In genomic region chr3:135706758-135707375, GRCh38 we compare ENCODE assay signal across 24 cellular contexts.
A peak's percentile ranks its signal among the peaks of the same experiment; 100 is the strongest.
DNase-seq lines count a peak whose midpoint lies in the region; TF ChIP-seq lines count a peak whose summit lies in the region.
"Had no signal": no experiment of that assay in that cellular context is flagged by ENCODE, and none has a peak within 500 bp of the region (broad histone marks: within the 10 kb centered on the region; RNA-seq: fewer than 3 reads in every experiment).

No MANE protein-coding gene starts in this region.

- DNase-seq in Ammon's horn (ENCODE audit: low spot score) (peak; percentile 33), OCI-M1 (lab: John Stamatoyannopoulos, UW) (peak; percentile 23), epithelial cell of esophagus (ENCODE audit: low read depth) (peak; percentile 10), GM20000 (ENCODE audit: low spot score) (no peak), dorsolateral prefrontal cortex (no peak), activated gamma-delta T cell (lab: John Stamatoyannopoulos, UW) (no peak)
- DNase-seq in activated CD8-positive, alpha-beta memory T cell treated with anti-CD3 and anti-CD28 coated beads, Interleukin-2, amount 50 U/mL, for 4 hours, result no peak
- DNase-seq: activated CD4-positive, alpha-beta T cell treated with anti-CD3 and anti-CD28 coated beads, Interleukin-2, amount 50 U/mL, for 1 hour; activated naive CD8-positive, alpha-beta T cell treated with anti-CD3 and anti-CD28 coated beads for 36 hours; body of pancreas; CD4-positive, alpha-beta T cell; DMS153; KBM-7; left cardiac atrium; naive thymus-derived CD4-positive, alpha-beta T cell; NCI-H748 treated with DMSO at 0.1 percent for 48 hours; occipital lobe; PC-3; small intestine; stimulated activated CD4-positive, alpha-beta T cell treated with anti-CD3 and anti-CD28 coated beads, Interleukin-2, amount 100 ng/mL, for 24 hours; T-helper 17 cell; WERI-Rb-1 had no signal

- no peak overlapping the region for H3K27ac ChIP-seq in HEK293 (ENCODE audit: extremely low read depth, low read depth, low read length)
- no peak overlapping the region for H3K27ac ChIP-seq in dorsolateral prefrontal cortex
- H3K27ac ChIP-seq: body of pancreas, vagina, WERI-Rb-1 had no signal

- POLR2A ChIA-PET in HEK293 (lab: Yijun Ruan, JAX), result no interaction called here

- no peaks in the 10 kb centered on the region for H3K36me3 ChIP-seq in HEK293 (ENCODE audit: control insufficient read depth in 2 of 2, insufficient read depth in 1 of 2, low read length in 2 of 2)
- H3K36me3 ChIP-seq: vagina, WERI-Rb-1 had no signal

- no peaks in the 10 kb centered on the region for H3K4me1 ChIP-seq in HEK293 (ENCODE audit: control insufficient read depth, insufficient read depth, low read length)
- H3K4me1 ChIP-seq: body of pancreas, vagina had no signal

- H3K4me3 ChIP-seq in HEK293 (ENCODE audit: low read depth, low read length) (no peak overlapping the region), epithelial cell of esophagus (ENCODE audit: low read length) (no peak overlapping the region), dorsolateral prefrontal cortex (no peak overlapping the region)
- H3K4me3 ChIP-seq: body of pancreas, vagina had no signal

- no peak for TF ChIP-seq CTCF in HEK293 (tag by site-specific recombination; IDR thresholded peaks at IDR 0.05)
- no peak for TF ChIP-seq CTCF in epithelial cell of esophagus (IDR thresholded peaks at IDR 0.05; ENCODE audit: insufficient read depth, low read depth, low read length, missing control alignments)
- TF ChIP-seq CTCF in GM20000 (IDR thresholded peaks at IDR 0.05; ENCODE audit: extremely low read depth, missing control alignments), result no peak
- no peak for TF ChIP-seq CTCF in dorsolateral prefrontal cortex (IDR thresholded peaks at IDR 0.05 in 54 of 56, conservative IDR thresholded peaks at IDR 0.05 in 2 of 56; ENCODE audit: low read depth in 1 of 56, partially characterized antibody in 56 of 56)

- H3K9me3 ChIP-seq in HEK293 (ENCODE audit: control insufficient read depth, insufficient read depth, low read depth, low read length), result no peaks in the 10 kb centered on the region
- H3K9me3 ChIP-seq: body of pancreas, vagina had no signal

- intact Hi-C loops in dorsolateral prefrontal cortex (cut with DNase I), result no loop called here

- no peaks in the 10 kb centered on the region for H3K27me3 ChIP-seq in dorsolateral prefrontal cortex
- H3K27me3 ChIP-seq: body of pancreas, vagina had no signal

- CTCF ChIA-PET in HEK293 (lab: Yijun Ruan, JAX), result no interaction called here

TF ChIP-seq in HEK293, 187 proteins besides CTCF, POLR2A, EP300 and RAD21:
- no peak for TF ChIP-seq ZNF24 (tag by site-specific recombination; IDR thresholded peaks at IDR 0.05)
- TF ChIP-seq ZNF585B (tag by site-specific recombination; IDR thresholded peaks at IDR 0.05), result peak; percentile 18; the same call in 1 of the 2 replicates

Comparison
In these comparisons a context has a peak if more than half of its experiments do, and no peak if none do; other contexts are left out.
1. DNase-seq: peak in Ammon's horn (single experiment), OCI-M1 (single experiment) and epithelial cell of esophagus (single experiment); none in activated CD8-positive, alpha-beta memory T cell treated with anti-CD3 and anti-CD28 coated beads, Interleukin-2, amount 50 U/mL, for 4 hours (single experiment), GM20000 (single experiment), dorsolateral prefrontal cortex (0 of 10) and activated gamma-delta T cell (single experiment).